In genomic region chr7:155653773-155654172, GRCh38 we compare ENCODE assay signal across 11 cellular contexts. TPM values are rescaled to one million over a fixed set of nuclear protein-coding genes. Genes with fewer than 3 reads are reported as not detected.
DNase-seq lines count a peak whose midpoint lies in the region; ATAC-seq and TF ChIP-seq lines count a peak whose summit lies in the region.
"Had no signal": no experiment of that assay in that cellular context is flagged by ENCODE, and none has a peak within 500 bp of the region (broad histone marks: within the 10 kb centered on the region; RNA-seq: fewer than 3 reads in every experiment).

No MANE protein-coding gene starts in this region.

- intact Hi-C loops in aorta (cut with DNase I) = loop anchor here in 1 of 2 donors (10.0 kb wide), 1 partner anchor 1691 kb away; no protein-coding TSS in a partner anchor

- no peak for ATAC-seq in stimulated activated naive CD8-positive, alpha-beta T cell treated with anti-CD3 and anti-CD28 coated beads, Interleukin-15, amount 100 ng/mL, for 72 hours
- ATAC-seq in aorta (ENCODE audit: low FRiP score) (no peak), HG03378 (IDR thresholded peaks at IDR 0.05; ENCODE audit: unreplicated experiment) (no peak), GM23338 (no peak)

- H3K79me2 ChIP-seq in GM23338 (replicated peaks; ENCODE audit: insufficient read depth) = peaks cover 100% of the 10 kb centered on the region

- H3K36me3 ChIP-seq in aorta (ENCODE audit: control insufficient read depth in 1 of 2, insufficient read depth in 2 of 2, low read length in 1 of 2) = no peaks in the 10 kb centered on the region
- no peaks in the 10 kb centered on the region for H3K36me3 ChIP-seq in GM23338 (ENCODE audit: insufficient read depth)

- no peak for TF ChIP-seq CTCF in GM23338 (conservative IDR thresholded peaks at IDR 0.05; ENCODE audit: low read depth in 2 of 2)
- no peak for TF ChIP-seq CTCF in progenitor cell of endocrine pancreas (IDR thresholded peaks at IDR 0.05; ENCODE audit: unreplicated experiment)

- H3K4me1 ChIP-seq in aorta (ENCODE audit: control insufficient read depth in 1 of 2, insufficient read depth in 2 of 2, low read length in 2 of 2) (peaks cover 7 to 10% of the 10 kb centered on the region in 2 donors), GM23338 (ENCODE audit: insufficient read depth) (no peaks in the 10 kb centered on the region; the same call in 1 of the 2 replicates)
- H3K4me1 ChIP-seq: BLaER1 had no signal

- H3K4me1 Mint-ChIP-seq in stimulated activated naive CD8-positive, alpha-beta T cell treated with anti-CD3 and anti-CD28 coated beads, Interleukin-15, Interleukin-2, amounts not matched to agents 100 ng/mL and 50 ng/mL, for 24 hours (ENCODE audit: low read depth) = peaks cover 94% of the 10 kb centered on the region
- H3K4me1 Mint-ChIP-seq in stimulated activated naive CD8-positive, alpha-beta T cell treated with anti-CD3 and anti-CD28 coated beads, Interleukin-15, amount 100 ng/mL, for 72 hours = peaks cover 77% of the 10 kb centered on the region
- H3K4me1 Mint-ChIP-seq in immature natural killer cell (peaks cover 90 to 100% of the 10 kb centered on the region in 2 donors), GM23338 (peaks cover 21% of the 10 kb centered on the region), progenitor cell of endocrine pancreas (ENCODE audit: low read depth) (peaks cover 22% of the 10 kb centered on the region)

- peaks cover 5% of the 10 kb centered on the region for H3K9me3 Mint-ChIP-seq in stimulated activated naive CD8-positive, alpha-beta T cell treated with anti-CD3 and anti-CD28 coated beads, Interleukin-15, Interleukin-2, amounts not matched to agents 100 ng/mL and 50 ng/mL, for 24 hours
- peaks cover 12 to 15% of the 10 kb centered on the region in 2 donors for H3K9me3 Mint-ChIP-seq in stimulated activated naive CD8-positive, alpha-beta T cell treated with anti-CD3 and anti-CD28 coated beads, Interleukin-15, amount 100 ng/mL, for 72 hours
- peaks cover 0 to 4% (median 1%) of the 10 kb centered on the region in 6 donors for H3K9me3 Mint-ChIP-seq in immature natural killer cell
- peaks cover under 1% of the 10 kb centered on the region; the same call in 2 of the 3 replicates for H3K9me3 Mint-ChIP-seq in GM23338
- H3K9me3 Mint-ChIP-seq in progenitor cell of endocrine pancreas (ENCODE audit: low read depth) = peaks cover 11% of the 10 kb centered on the region

- no peak for DNase-seq in stimulated activated naive CD8-positive, alpha-beta T cell treated with anti-CD3 and anti-CD28 coated beads, Interleukin-15, amount 100 ng/mL, for 72 hours
- DNase-seq in amniotic epithelial cell (ENCODE audit: low read depth) (peak; percentile 85), immature natural killer cell (no peak), aorta (no peak), GM23338 (ENCODE audit: low spot score) (no peak), progenitor cell of endocrine pancreas (ENCODE audit: low spot score, unreplicated experiment) (no peak)
- DNase-seq: dermis blood vessel endothelial cell, NCI-H446 had no signal

- H3K27me3 Mint-ChIP-seq in stimulated activated naive CD8-positive, alpha-beta T cell treated with anti-CD3 and anti-CD28 coated beads, Interleukin-15, Interleukin-2, amounts not matched to agents 100 ng/mL and 50 ng/mL, for 24 hours = no peaks in the 10 kb centered on the region
- H3K27me3 Mint-ChIP-seq in stimulated activated naive CD8-positive, alpha-beta T cell treated with anti-CD3 and anti-CD28 coated beads, Interleukin-15, amount 100 ng/mL, for 72 hours = no peaks in the 10 kb centered on the region
- H3K27me3 Mint-ChIP-seq in immature natural killer cell (ENCODE audit: low read depth in 3 of 3) (peaks cover 0 to 2% (median 1%) of the 10 kb centered on the region in 3 donors), GM23338 (ENCODE audit: insufficient read depth, low read depth, poor library complexity) (peaks cover 2% of the 10 kb centered on the region), progenitor cell of endocrine pancreas (no peaks in the 10 kb centered on the region)

- no peak overlapping the region for H3K4me2 ChIP-seq in GM23338
- H3K4me2 ChIP-seq: BLaER1 had no signal

- H3K27ac ChIP-seq in aorta (ENCODE audit: low read depth in 1 of 2, low read length in 2 of 2) (no peak overlapping the region), GM23338 (ENCODE audit: low read depth) (no peak overlapping the region; the same call in 1 of the 2 replicates)
- H3K27ac ChIP-seq: BLaER1 had no signal

- H3K36me3 Mint-ChIP-seq in stimulated activated naive CD8-positive, alpha-beta T cell treated with anti-CD3 and anti-CD28 coated beads, Interleukin-15, Interleukin-2, amounts not matched to agents 100 ng/mL and 50 ng/mL, for 24 hours (ENCODE audit: low read depth) = peaks cover 35% of the 10 kb centered on the region
- peaks cover 5 to 14% (median 10%) of the 10 kb centered on the region in 3 donors for H3K36me3 Mint-ChIP-seq in immature natural killer cell
- peaks cover 11% of the 10 kb centered on the region for H3K36me3 Mint-ChIP-seq in GM23338 (ENCODE audit: low read depth)
- H3K36me3 Mint-ChIP-seq in progenitor cell of endocrine pancreas (ENCODE audit: insufficient read depth) = peaks cover 14% of the 10 kb centered on the region

- no peaks in the 10 kb centered on the region for H3K9me2 ChIP-seq in GM23338 (ENCODE audit: insufficient read depth)

- 90 to 94% methylated on average over 2 of the region's 2 CpGs for WGBS in aorta, 2 donors

- no peaks in the 10 kb centered on the region for H3K9me3 ChIP-seq in aorta (ENCODE audit: control insufficient read depth, low read length)

- peak overlapping the region; percentile 32 for H3K27ac Mint-ChIP-seq in stimulated activated naive CD8-positive, alpha-beta T cell treated with anti-CD3 and anti-CD28 coated beads, Interleukin-15, Interleukin-2, amounts not matched to agents 100 ng/mL and 50 ng/mL, for 24 hours
- H3K27ac Mint-ChIP-seq in stimulated activated naive CD8-positive, alpha-beta T cell treated with anti-CD3 and anti-CD28 coated beads, Interleukin-15, amount 100 ng/mL, for 72 hours = no peak overlapping the region
- peak overlapping the region in 3 of 6 donors; percentile 2 to 65 (median 11) for H3K27ac Mint-ChIP-seq in immature natural killer cell
- no peak overlapping the region for H3K27ac Mint-ChIP-seq in GM23338
- H3K27ac Mint-ChIP-seq in progenitor cell of endocrine pancreas = no peak overlapping the region

- no peaks in the 10 kb centered on the region for H3F3A ChIP-seq in GM23338 (replicated peaks; ENCODE audit: low read depth)

- H3K4me3 Mint-ChIP-seq in stimulated activated naive CD8-positive, alpha-beta T cell treated with anti-CD3 and anti-CD28 coated beads, Interleukin-15, Interleukin-2, amounts not matched to agents 100 ng/mL and 50 ng/mL, for 24 hours = no peak overlapping the region
- peak overlapping the region in 1 of 2 donors; percentile 18 for H3K4me3 Mint-ChIP-seq in stimulated activated naive CD8-positive, alpha-beta T cell treated with anti-CD3 and anti-CD28 coated beads, Interleukin-15, amount 100 ng/mL, for 72 hours
- H3K4me3 Mint-ChIP-seq in immature natural killer cell = peak overlapping the region in 3 of 5 donors; percentile 11 to 52 (median 28)
- H3K4me3 Mint-ChIP-seq in GM23338 = no peak overlapping the region
- H3K4me3 Mint-ChIP-seq in progenitor cell of endocrine pancreas (ENCODE audit: low read depth) = no peak overlapping the region

- peaks cover 66% of the 10 kb centered on the region for H4K20me1 ChIP-seq in GM23338 (replicated peaks; ENCODE audit: insufficient read depth)

- H3K4me3 ChIP-seq in aorta (ENCODE audit: low read length in 2 of 2) (no peak overlapping the region), GM23338 (no peak overlapping the region)
- H3K4me3 ChIP-seq: BLaER1 had no signal

- no peaks in the 10 kb centered on the region for H3K27me3 ChIP-seq in aorta (ENCODE audit: control insufficient read depth in 1 of 2, insufficient read depth in 2 of 2, low read length in 1 of 2)
- H3K27me3 ChIP-seq in GM23338 (ENCODE audit: insufficient read depth) = no peaks in the 10 kb centered on the region
- H3K27me3 ChIP-seq: BLaER1 had no signal

- H2AFZ ChIP-seq in GM23338 = no peak overlapping the region

TF ChIP-seq in GM23338, 12 proteins besides CTCF, POLR2A, EP300 and RAD21:
- TF ChIP-seq EZH2phosphoT487 (IDR thresholded peaks at IDR 0.05; ENCODE audit: unreplicated experiment) (no peak), JUNB (IDR thresholded peaks at IDR 0.05; ENCODE audit: unreplicated experiment) (no peak)

RNA-seq across cellular contexts. Expression of gene RBM33, which starts 9.3 kb away (rescaled TPM):
- 10 to 100 TPM; 10.9 to 61.5 (median 28.3) TPM for polyA plus RNA-seq in immature natural killer cell
- total RNA-seq in aorta = 10 to 100 TPM; 66.5 to 80.0 TPM
- 10 to 100 TPM in 1 of 2 donors, 1 to 10 TPM in 1; 4.1 to 27.9 TPM for polyA plus RNA-seq in aorta
- total RNA-seq in GM23338 (2014; rRNA removed; shearing (Covaris generic)) = 26.1 and 47.7 TPM in 2 replicates
- polyA plus RNA-seq in GM23338 (2016; fragmentation: Nextera tagmentation; extraction: Ambion mirVana) = 88.5 and 94.7 TPM in 2 replicates
- 79.4 and 80.1 TPM in 2 replicates for total RNA-seq in progenitor cell of endocrine pancreas

Comparison
In these comparisons a context has a peak if more than half of its experiments do, and no peak if none do; other contexts are left out.
1. H3K4me3 Mint-ChIP-seq: peak in immature natural killer cell (3 of 5); none in stimulated activated naive CD8-positive, alpha-beta T cell treated with anti-CD3 and anti-CD28 coated beads, Interleukin-15, Interleukin-2, amounts not matched to agents 100 ng/mL and 50 ng/mL, for 24 hours (single experiment), GM23338 (single experiment) and progenitor cell of endocrine pancreas (single experiment).